In genomic region chr12:22286569-22286968, GRCh38 we compare ENCODE assay signal across 15 cellular contexts. TPM values are rescaled to one million over a fixed set of nuclear protein-coding genes. Genes with fewer than 3 reads are reported as not detected.
A peak's percentile ranks its signal among the peaks of the same experiment; 100 is the strongest.
DNase-seq lines count a peak whose midpoint lies in the region; TF ChIP-seq lines count a peak whose summit lies in the region.
"Had no signal": no experiment of that assay in that cellular context is flagged by ENCODE, and none has a peak within 500 bp of the region (broad histone marks: within the 10 kb centered on the region; RNA-seq: fewer than 3 reads in every experiment).

No MANE protein-coding gene starts in this region.

- POLR2A ChIA-PET in MCF 10A (lab: Yijun Ruan, JAX), result interaction anchor here (0.7 to 1.1 kb wide), 4 partner anchors 11 to 185 kb away, joined by 3 to 5 read pairs (median 3); no protein-coding TSS in a partner anchor
- POLR2A ChIA-PET in PC-9 (lab: Charles Lee; ENCODE audit: unreplicated experiment), result interaction anchor here (0.5 kb wide), 1 partner anchor 296 kb away, joined by 6 read pairs; no protein-coding TSS in a partner anchor

- H3K27ac Mint-ChIP-seq in MCF 10A (ENCODE audit: low read depth, unreplicated experiment), result peak overlapping the region; percentile 15

- no peak overlapping the region for H3K9ac ChIP-seq in mammary epithelial cell (ENCODE audit: insufficient read depth, low read length)

- H2AFZ ChIP-seq in mammary epithelial cell (ENCODE audit: low read depth, low read length) (no peak overlapping the region), PC-9 (no peak overlapping the region)

- no peak overlapping the region for H3K4me2 ChIP-seq in mammary epithelial cell (ENCODE audit: insufficient read depth, low read depth, low read length)
- no peak overlapping the region for H3K4me2 ChIP-seq in PC-9

- H3K79me2 ChIP-seq in mammary epithelial cell (ENCODE audit: insufficient read depth, low read length) (no peaks in the 10 kb centered on the region), PC-9 (ENCODE audit: low read depth) (no peaks in the 10 kb centered on the region)

- H3K27me3 ChIP-seq in mammary epithelial cell (ENCODE audit: insufficient read depth, low read length), result no peaks in the 10 kb centered on the region
- no peaks in the 10 kb centered on the region for H3K27me3 ChIP-seq in uterus
- H3K27me3 ChIP-seq in PC-9 (ENCODE audit: insufficient read depth, low read depth), result no peaks in the 10 kb centered on the region
- H3K27me3 ChIP-seq: ascending aorta had no signal

- peaks cover 39% of the 10 kb centered on the region for H3K4me1 ChIP-seq in mammary epithelial cell (ENCODE audit: insufficient read depth, low read length)
- H3K4me1 ChIP-seq in uterus, result peaks cover 0 to 6% of the 10 kb centered on the region in 2 donors
- peaks cover 13% of the 10 kb centered on the region for H3K4me1 ChIP-seq in PC-9 (replicated peaks; ENCODE audit: insufficient read depth)
- H3K4me1 ChIP-seq: lower lobe of right lung had no signal

- peaks cover 10% of the 10 kb centered on the region for H3K36me3 Mint-ChIP-seq in MCF 10A (ENCODE audit: insufficient read depth, unreplicated experiment)

- no peak overlapping the region for H3K4me3 ChIP-seq in mammary epithelial cell (replicated peaks in 1 of 3; ENCODE audit: insufficient read depth in 1 of 3, low read depth in 2 of 3, low read length in 3 of 3)
- no peak overlapping the region for H3K4me3 ChIP-seq in uterus
- H3K4me3 ChIP-seq in PC-9, result no peak overlapping the region
- H3K4me3 ChIP-seq: ascending aorta, lower lobe of right lung had no signal

- no peak for TF ChIP-seq CTCF in MCF 10A (IDR thresholded peaks at IDR 0.05; ENCODE audit: unreplicated experiment)
- TF ChIP-seq CTCF in mammary epithelial cell (conservative IDR thresholded peaks at IDR 0.05 in 1 of 2, IDR thresholded peaks at IDR 0.05 in 1 of 2; ENCODE audit: extremely low read depth in 1 of 2, insufficient read depth in 1 of 2, low read depth in 1 of 2, low read length in 2 of 2), result no peak
- no peak for TF ChIP-seq CTCF in uterus (IDR thresholded peaks at IDR 0.05)
- no peak for TF ChIP-seq CTCF in PC-9 (conservative IDR thresholded peaks at IDR 0.05)

- CTCF ChIA-PET in MCF 10A (lab: Yijun Ruan, JAX) (interaction anchor here (0.5 to 1.9 kb wide), 3 partner anchors 17 to 338 kb away, joined by 4 to 7 read pairs (median 5); no protein-coding TSS in a partner anchor), mammary epithelial cell (lab: Charles Lee; ENCODE audit: low non-redundant PET) (no interaction called here), PC-9 (lab: Charles Lee) (no interaction called here)

- H3K4me1 Mint-ChIP-seq in MCF 10A (ENCODE audit: insufficient read depth, unreplicated experiment), result peaks cover 32% of the 10 kb centered on the region

- intact Hi-C loops in MCF 10A (cut with micrococcal nuclease), result no loop called here
- intact Hi-C loops in mammary epithelial cell (cut with micrococcal nuclease), result no loop called here
- intact Hi-C loops in uterus (cut with DNase I; ENCODE audit: low total_unique reads), result no loop called here
- intact Hi-C loops in PC-9 (cut with micrococcal nuclease; ENCODE audit: unreplicated experiment), result no loop called here

- no peaks in the 10 kb centered on the region for H3K27me3 Mint-ChIP-seq in MCF 10A (ENCODE audit: insufficient read depth, unreplicated experiment)

- H3K9me2 ChIP-seq in PC-9 (ENCODE audit: insufficient read depth), result no peaks in the 10 kb centered on the region

- no TSS peak for BruUV-seq in MCF 10A (replicated peaks; lab: Mats Ljungman, UMichigan)
- no TSS peak for BruUV-seq in mammary epithelial cell (replicated peaks; lab: Mats Ljungman, UMichigan)
- BruUV-seq in PC-9 (replicated peaks; lab: Mats Ljungman, UMichigan), result no TSS peak

- H3K4me3 Mint-ChIP-seq in MCF 10A (ENCODE audit: unreplicated experiment), result no peak overlapping the region

- no peaks in the 10 kb centered on the region for H3K9me3 Mint-ChIP-seq in MCF 10A (ENCODE audit: unreplicated experiment)

- no peaks in the 10 kb centered on the region for H3F3A ChIP-seq in PC-9 (ENCODE audit: insufficient read depth, low read depth)

- H3K36me3 ChIP-seq in mammary epithelial cell (ENCODE audit: insufficient read depth, low read length), result no peaks in the 10 kb centered on the region
- H3K36me3 ChIP-seq in uterus, result no peaks in the 10 kb centered on the region
- H3K36me3 ChIP-seq in PC-9 (ENCODE audit: low read depth), result no peaks in the 10 kb centered on the region
- H3K36me3 ChIP-seq: ascending aorta, lower lobe of right lung, neutrophil had no signal

- H3K27ac ChIP-seq in mammary epithelial cell (ENCODE audit: insufficient read depth, low read depth, low read length) (no peak overlapping the region), uterus (peak overlapping the region; percentile 39 to 59), PC-9 (no peak overlapping the region)
- H3K27ac ChIP-seq: ascending aorta, lower lobe of right lung, neutrophil had no signal

- in situ Hi-C loops in mammary epithelial cell (cut with MboI; ENCODE audit: low sequenced_read_pairs in 2 of 2), result no loop called here

- H4K20me1 ChIP-seq in mammary epithelial cell (ENCODE audit: insufficient read depth, low read length) (no peaks in the 10 kb centered on the region), PC-9 (ENCODE audit: insufficient read depth) (no peaks in the 10 kb centered on the region)

- dilution Hi-C loops in mammary epithelial cell (cut with HindIII; ENCODE audit: low sequenced_read_pairs), result no loop called here

- no peak for TF ChIP-seq POLR2A in uterus (IDR thresholded peaks at IDR 0.05)

- DNase-seq in MCF 10A (ENCODE audit: unreplicated experiment) (no peak), mammary epithelial cell (no peak), amniotic stem cell (lab: John Stamatoyannopoulos, UW) (peak; percentile 60), glomerular visceral epithelial cell (ENCODE audit: extremely low spot score) (peak; percentile 88), uterus (no peak), PC-9 (no peak), cortex of kidney (lab: John Stamatoyannopoulos, UW) (no peak)
- no peak for DNase-seq in activated CD4-positive, alpha-beta T cell treated with anti-CD3 and anti-CD28 coated beads, Interleukin-2, amount 50 U/mL, for 1 hour
- DNase-seq: ACHN; activated CD4-positive, CD25-positive, alpha-beta regulatory T cell treated with anti-CD3 and anti-CD28 coated beads, Interleukin-2, amount 50 U/mL, for 72 hours; activated T-cell treated with anti-CD3 and anti-CD28 coated beads, Interleukin-2, amount 50 U/mL, for 48 hours; DMS 273 treated with DMSO at 0.1 percent for 48 hours; lower lobe of right lung had no signal

- H3K9me3 ChIP-seq in mammary epithelial cell (replicated peaks; ENCODE audit: insufficient read depth, low read length) (no peaks in the 10 kb centered on the region), uterus (no peaks in the 10 kb centered on the region), PC-9 (ENCODE audit: insufficient read depth, low read depth) (no peaks in the 10 kb centered on the region)
- H3K9me3 ChIP-seq: ascending aorta, lower lobe of right lung, neutrophil had no signal

RNA-seq across cellular contexts. Expression of gene ST8SIA1, which starts 47.9 kb away (rescaled TPM):
- total RNA-seq in MCF 10A (2022) (3.8 and 4.7 TPM in 2 replicates), mammary epithelial cell (under 1 TPM; 0.50 to 0.87 TPM), uterus (10 to 100 TPM in 2 of 4 donors, 1 to 10 TPM in 2; 7.8 to 14.6 (median 9.9) TPM), PC-9 (2021) (2.4 and 3.1 TPM in 2 replicates)
- polyA plus RNA-seq in mammary epithelial cell, result 0.70 TPM
- polyA minus RNA-seq in mammary epithelial cell, result 5.9 TPM

Comparison
In these comparisons a context has a peak if more than half of its experiments do, and no peak if none do; other contexts are left out.
1. DNase-seq: peak in amniotic stem cell (single experiment) and glomerular visceral epithelial cell (single experiment); none in MCF 10A (single experiment), mammary epithelial cell (single experiment), uterus (0 of 2), PC-9 (0 of 2), activated CD4-positive, alpha-beta T cell treated with anti-CD3 and anti-CD28 coated beads, Interleukin-2, amount 50 U/mL, for 1 hour (single experiment) and cortex of kidney (single experiment).
2. H3K27ac ChIP-seq: peak in uterus (2 of 2); none in mammary epithelial cell (single experiment) and PC-9 (single experiment).